ENCODE assay signal across 23 cellular contexts in the genomic region with DNA sequence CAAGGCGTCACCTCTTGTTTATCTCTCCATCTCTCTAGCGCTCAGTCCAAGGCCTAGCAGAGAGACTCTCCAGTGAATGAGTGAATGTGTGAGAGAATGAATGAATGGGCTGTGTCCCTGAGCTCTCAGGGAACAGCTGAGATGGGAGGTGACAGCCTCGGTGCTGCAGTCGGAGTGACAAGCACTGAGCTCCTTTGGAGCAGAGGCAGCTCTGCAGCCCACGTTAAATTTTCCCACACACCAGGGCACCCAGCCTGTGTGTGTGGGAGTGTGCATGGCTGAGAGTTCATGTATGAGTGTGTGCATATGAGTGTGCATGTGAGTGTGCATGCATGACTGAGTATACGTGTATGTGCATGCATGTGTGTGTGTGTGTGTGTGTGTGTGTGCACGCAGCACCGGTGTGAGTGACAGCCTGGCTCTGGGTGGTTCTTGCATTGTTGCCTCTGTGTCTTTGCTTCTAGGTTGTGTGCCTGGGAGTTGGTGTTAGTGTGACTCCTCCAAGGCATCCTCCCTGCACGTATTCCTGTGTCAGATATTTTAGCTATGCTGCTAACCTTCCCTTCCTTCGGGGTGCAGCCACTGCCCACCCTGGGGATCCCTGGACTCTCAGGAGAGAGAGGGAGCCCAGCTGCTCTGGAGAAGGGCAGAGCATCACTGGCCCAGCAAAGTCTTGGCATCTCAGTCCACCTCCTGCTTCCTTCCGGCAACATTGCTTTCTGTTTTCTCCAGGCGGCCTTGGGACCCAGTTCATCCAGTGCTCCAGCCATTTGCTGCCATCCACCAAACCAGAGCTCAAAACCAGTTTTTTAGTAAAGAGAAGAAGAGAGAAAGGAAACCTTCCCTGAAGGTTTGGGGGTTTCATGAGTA.
"Had no signal": no experiment of that assay in that cellular context is flagged by ENCODE, and none has a peak within 500 bp of the region (broad histone marks: within the 10 kb centered on the region; RNA-seq: fewer than 3 reads in every experiment).

No MANE protein-coding gene starts in this region.

- ATAC-seq: activated naive CD8-positive, alpha-beta T cell treated with anti-CD3 and anti-CD28 coated beads, Interleukin-2, amount 50 U/mL, for 24 hours had no signal

- H3K36me3 ChIP-seq: cardiac muscle cell, SJSA1 had no signal

- FAIRE-seq: astrocyte had no signal

- DNase-seq: activated CD4-positive, alpha-beta T cell treated with anti-CD3 and anti-CD28 coated beads for 4 hours; activated CD4-positive, alpha-beta T cell treated with anti-CD3 and anti-CD28 coated beads, Interleukin-2, amount 50 U/mL, for 4 hours; activated effector memory CD4-positive, alpha-beta T cell treated with Interleukin-2 at 50 U/mL for 16 hours; activated naive CD4-positive, alpha-beta T cell; activated naive CD8-positive, alpha-beta T cell treated with anti-CD3 and anti-CD28 coated beads, Interleukin-2, amount 50 U/mL, for 24 hours; activated T-cell treated with anti-CD3 and anti-CD28 coated beads, Interleukin-2, amount 50 U/mL, for 1 hour; amniotic stem cell; Kasumi-1; KBM-7; NCI-H1048; NCI-H2081 treated with DMSO at 0.1 percent for 48 hours; NCI-H2171; NCI-H226; SHP77 had no signal

- H3K9me3 ChIP-seq: SJSA1 had no signal

- H3K36me3 Mint-ChIP-seq: activated naive CD4-positive, alpha-beta T cell treated with anti-CD3 and anti-CD28 coated beads, Interleukin-2, amount 50 U/mL, for 72 hours had no signal

- H3K27me3 ChIP-seq: cardiac muscle cell, SJSA1 had no signal

- H3K4me3 Mint-ChIP-seq: activated CD8-positive, alpha-beta T cell treated with anti-CD3 and anti-CD28 coated beads, Interleukin-2, amount 10 ng/mL, durations not matched to agents 7 days and 5 days; activated naive CD8-positive, alpha-beta T cell treated with anti-CD3 and anti-CD28 coated beads, Interleukin-2, amount 50 U/mL, for 24 hours; activated T-helper 1 cell treated with anti-CD3 and anti-CD28 coated beads, Interleukin-12 subunit alpha, Interleukin-12 subunit beta, Interleukin-2, Interleukin-4 antibody, amounts not matched to agents 30 ng/mL and 10 ng/mL and 1 ng/mL, durations not matched to agents 14 hours and 24 hours and 36 hours; brain; T-helper 2 cell treated with Interferon-gamma antibody and Interleukin-4, amounts not matched to agents 5 μg/mL and 100 μg/mL, for 36 hours had no signal

- H3K9me3 Mint-ChIP-seq: activated naive CD4-positive, alpha-beta T cell treated with anti-CD3 and anti-CD28 coated beads, Interleukin-2, amount 50 U/mL, for 72 hours; activated naive CD8-positive, alpha-beta T cell treated with anti-CD3 and anti-CD28 coated beads, Interleukin-2, amount 50 U/mL, for 24 hours; activated T-helper 1 cell treated with anti-CD3 and anti-CD28 coated beads, Interleukin-12 subunit alpha, Interleukin-12 subunit beta, Interleukin-2, Interleukin-4 antibody, amounts not matched to agents 30 ng/mL and 10 ng/mL and 1 ng/mL, durations not matched to agents 14 hours and 24 hours and 36 hours; T-helper 2 cell treated with Interferon-gamma antibody and Interleukin-4, amounts not matched to agents 5 μg/mL and 100 μg/mL, for 36 hours had no signal

- H3K4me1 ChIP-seq: SJSA1 had no signal

- H3K27ac Mint-ChIP-seq: activated CD8-positive, alpha-beta T cell treated with anti-CD3 and anti-CD28 coated beads, Interleukin-2, amount 10 ng/mL, durations not matched to agents 7 days and 5 days; activated naive CD4-positive, alpha-beta T cell treated with anti-CD3 and anti-CD28 coated beads, Interleukin-2, amount 50 U/mL, for 72 hours; activated naive CD8-positive, alpha-beta T cell treated with anti-CD3 and anti-CD28 coated beads, Interleukin-2, amount 50 U/mL, for 24 hours; activated T-helper 1 cell treated with anti-CD3 and anti-CD28 coated beads, Interleukin-12 subunit alpha, Interleukin-12 subunit beta, Interleukin-2, Interleukin-4 antibody, amounts not matched to agents 30 ng/mL and 10 ng/mL and 1 ng/mL, durations not matched to agents 14 hours and 24 hours and 36 hours; T-helper 2 cell treated with Interferon-gamma antibody and Interleukin-4, amounts not matched to agents 5 μg/mL and 100 μg/mL, for 36 hours had no signal

- H3K27ac ChIP-seq: cardiac muscle cell, SJSA1, WERI-Rb-1 had no signal

- H3K4me1 Mint-ChIP-seq: activated naive CD8-positive, alpha-beta T cell treated with anti-CD3 and anti-CD28 coated beads, Interleukin-2, amount 50 U/mL, for 24 hours had no signal

- H3K4me3 ChIP-seq: cardiac muscle cell, SJSA1 had no signal
